ENCODE assay signal across 17 cellular contexts in genomic region chr12:2319747-2320146, GRCh38.
DNase-seq lines count a peak whose midpoint lies in the region; ATAC-seq and TF ChIP-seq lines count a peak whose summit lies in the region.
"Had no signal": no experiment of that assay in that cellular context is flagged by ENCODE, and none has a peak within 500 bp of the region (broad histone marks: within the 10 kb centered on the region; RNA-seq: fewer than 3 reads in every experiment).

No MANE protein-coding gene starts in this region.

- H3K9ac ChIP-seq in BLaER1 treated with 17β-estradiol and CSF1 and Interleukin-3, amounts not matched to agents 10 nM and 100 nM = peak overlapping the region in 1 of 11 experiments; percentile 21; a peak in 1 of 22 replicates
- no peak overlapping the region for H3K9ac ChIP-seq in neural progenitor cell

- no peaks in the 10 kb centered on the region for H3F3A ChIP-seq in neural progenitor cell (ENCODE audit: low read depth)

- H3K27me3 Mint-ChIP-seq in neural progenitor cell (ENCODE audit: insufficient read depth, low read depth) = peaks cover 8% of the 10 kb centered on the region

- peaks cover 18% of the 10 kb centered on the region for H3K4me1 Mint-ChIP-seq in neural progenitor cell
- H3K4me1 Mint-ChIP-seq: activated naive CD4-positive, alpha-beta T cell treated with anti-CD3 and anti-CD28 coated beads, Interleukin-2, amount 50 U/mL, for 24 hours had no signal

- H3K79me2 ChIP-seq in neural progenitor cell (ENCODE audit: low read depth) = no peaks in the 10 kb centered on the region

- no peaks in the 10 kb centered on the region for H3K9me3 Mint-ChIP-seq in neural progenitor cell
- H3K9me3 Mint-ChIP-seq: activated naive CD4-positive, alpha-beta T cell treated with anti-CD3 and anti-CD28 coated beads, Interleukin-2, amount 50 U/mL, for 24 hours; IgD-negative memory B cell; neural crest cell; type B pancreatic cell had no signal

- peak; percentile 57 for DNase-seq in NCI-H226
- peak; percentile 25 for DNase-seq in dedifferentiated amniotic fluid mesenchymal stem cell (ENCODE audit: extremely low spot score)
- no peak for DNase-seq in neural progenitor cell (ENCODE audit: low spot score)
- no peak for DNase-seq in activated CD4-positive, alpha-beta T cell treated with anti-CD3 and anti-CD28 coated beads for 48 hours
- DNase-seq in stimulated activated CD4-positive, alpha-beta T cell treated with anti-CD3 and anti-CD28 coated beads, Interleukin-2, amount 100 ng/mL, for 48 hours = no peak
- no peak for DNase-seq in foreskin melanocyte
- DNase-seq: Peyer's patch; stimulated activated CD4-positive, alpha-beta T cell treated with anti-CD3 and anti-CD28 coated beads, Interleukin-4, amount 100 ng/mL, for 4 hours; T-helper 1 cell had no signal

- peak overlapping the region in 10 of 11 experiments; percentile 15 to 77 (median 72); a peak in 20 of 22 replicates for H3K4me2 ChIP-seq in BLaER1 treated with 17β-estradiol and CSF1 and Interleukin-3, amounts not matched to agents 10 nM and 100 nM
- H3K4me2 ChIP-seq in neural progenitor cell = no peak overlapping the region

- no peaks in the 10 kb centered on the region for H3K36me3 ChIP-seq in BLaER1 treated with 17β-estradiol and CSF1 and Interleukin-3, amounts not matched to agents 10 nM and 100 nM
- H3K36me3 ChIP-seq in neural progenitor cell = no peaks in the 10 kb centered on the region
- H3K36me3 ChIP-seq: Peyer's patch had no signal

- H3K27ac ChIP-seq in BLaER1 treated with 17β-estradiol and CSF1 and Interleukin-3, amounts not matched to agents 10 nM and 100 nM = no peak overlapping the region
- no peak overlapping the region for H3K27ac ChIP-seq in neural progenitor cell
- H3K27ac ChIP-seq: Peyer's patch had no signal

- H3K27me3 ChIP-seq in BLaER1 treated with 17β-estradiol and CSF1 and Interleukin-3, amounts not matched to agents 10 nM and 100 nM = no peaks in the 10 kb centered on the region
- no peaks in the 10 kb centered on the region for H3K27me3 ChIP-seq in neural progenitor cell
- H3K27me3 ChIP-seq: Peyer's patch had no signal

- H4K20me1 ChIP-seq in BLaER1 treated with 17β-estradiol and CSF1 and Interleukin-3, amounts not matched to agents 10 nM and 100 nM = no peaks in the 10 kb centered on the region
- no peaks in the 10 kb centered on the region for H4K20me1 ChIP-seq in neural progenitor cell (ENCODE audit: low read depth)

- ATAC-seq in HG03442 (IDR thresholded peaks at IDR 0.05; ENCODE audit: unreplicated experiment) = no peak
- ATAC-seq: activated CD4-positive, CD25-positive, alpha-beta regulatory T cell treated with anti-CD3 and anti-CD28 coated beads, Interleukin-2, amount 50 U/mL, for 24 hours had no signal

- 0 out of 22 replicates have a peak, but pooled peaks cover 0 to 4% (median 0%) of the 10 kb centered on the region in 11 experiments for H3K9me3 ChIP-seq in BLaER1 treated with 17β-estradiol and CSF1 and Interleukin-3, amounts not matched to agents 10 nM and 100 nM (replicated peaks in 1 of 11)
- H3K9me3 ChIP-seq in neural progenitor cell (ENCODE audit: low read depth) = no peaks in the 10 kb centered on the region
- H3K9me3 ChIP-seq: Peyer's patch had no signal

- no peaks in the 10 kb centered on the region for H3K36me3 Mint-ChIP-seq in neural progenitor cell
- H3K36me3 Mint-ChIP-seq: activated naive CD4-positive, alpha-beta T cell treated with anti-CD3 and anti-CD28 coated beads, Interleukin-2, amount 50 U/mL, for 24 hours; IgD-negative memory B cell had no signal

- H3K27ac Mint-ChIP-seq in neural progenitor cell = no peak overlapping the region
- H3K27ac Mint-ChIP-seq: activated naive CD4-positive, alpha-beta T cell treated with anti-CD3 and anti-CD28 coated beads, Interleukin-2, amount 50 U/mL, for 24 hours; IgD-negative memory B cell; type B pancreatic cell had no signal

- H3K4me1 ChIP-seq in BLaER1 treated with 17β-estradiol and CSF1 and Interleukin-3, amounts not matched to agents 10 nM and 100 nM = peaks cover 28 to 60% (median 51%) of the 10 kb centered on the region in 10 experiments
- peaks cover 13% of the 10 kb centered on the region for H3K4me1 ChIP-seq in neural progenitor cell

- no peak overlapping the region for H2AFZ ChIP-seq in neural progenitor cell (replicated peaks)

- TF ChIP-seq CTCF in neural progenitor cell (IDR thresholded peaks at IDR 0.05) = no peak

- peak overlapping the region; percentile 56 for H3K4me3 Mint-ChIP-seq in neural progenitor cell
- H3K4me3 Mint-ChIP-seq: activated naive CD4-positive, alpha-beta T cell treated with anti-CD3 and anti-CD28 coated beads, Interleukin-2, amount 50 U/mL, for 24 hours; IgD-negative memory B cell; neural crest cell; type B pancreatic cell had no signal

- H3K4me3 ChIP-seq in BLaER1 treated with 17β-estradiol and CSF1 and Interleukin-3, amounts not matched to agents 10 nM and 100 nM = no peak overlapping the region
- no peak overlapping the region for H3K4me3 ChIP-seq in neural progenitor cell
- H3K4me3 ChIP-seq: lung, Peyer's patch had no signal

Comparison
In these comparisons a context has a peak if more than half of its experiments do, and no peak if none do; other contexts are left out.
1. DNase-seq: peak in NCI-H226 (single experiment) and dedifferentiated amniotic fluid mesenchymal stem cell (single experiment); none in neural progenitor cell (single experiment), activated CD4-positive, alpha-beta T cell treated with anti-CD3 and anti-CD28 coated beads for 48 hours (single experiment), stimulated activated CD4-positive, alpha-beta T cell treated with anti-CD3 and anti-CD28 coated beads, Interleukin-2, amount 100 ng/mL, for 48 hours (0 of 2) and foreskin melanocyte (single experiment).